In genomic region chr3:35505181-35505580, GRCh38 we compare ENCODE assay signal across 13 cellular contexts.
A peak's percentile ranks its signal among the peaks of the same experiment; 100 is the strongest.
DNase-seq lines count a peak whose midpoint lies in the region; ATAC-seq and TF ChIP-seq lines count a peak whose summit lies in the region.
"Had no signal": no experiment of that assay in that cellular context is flagged by ENCODE, and none has a peak within 500 bp of the region (broad histone marks: within the 10 kb centered on the region; RNA-seq: fewer than 3 reads in every experiment).

No MANE protein-coding gene starts in this region.

- no peak overlapping the region for H3K4me3 Mint-ChIP-seq in type B pancreatic cell
- H3K4me3 Mint-ChIP-seq: activated CD4-positive, alpha-beta memory T cell treated with anti-CD3 and anti-CD28 coated beads for 36 hours had no signal

- peak overlapping the region; percentile 70 for H2BK5ac ChIP-seq in neuronal stem cell (ENCODE audit: low read length)

- no peak overlapping the region for H3K23ac ChIP-seq in neuronal stem cell (ENCODE audit: low read depth, low read length, poor library complexity)

- H3K9me3 ChIP-seq in ectodermal cell (ENCODE audit: control insufficient read depth, low read length) (no peaks in the 10 kb centered on the region), neuronal stem cell (replicated peaks in 1 of 2; ENCODE audit: control insufficient read depth in 2 of 2, insufficient read depth in 1 of 2, low read depth in 1 of 2, low read length in 2 of 2) (no peaks in the 10 kb centered on the region)
- H3K9me3 ChIP-seq: ascending aorta had no signal

- H3K9ac ChIP-seq in neuronal stem cell (ENCODE audit: low read depth, low read length, poor library complexity) = no peak overlapping the region

- H2BK12ac ChIP-seq in neuronal stem cell (ENCODE audit: low read length) = peak overlapping the region; percentile 58

- H3K27ac ChIP-seq in ectodermal cell (ENCODE audit: insufficient read depth, low read depth, low read length, poor library complexity, severe bottlenecking) = peak overlapping the region; percentile 52
- H3K27ac ChIP-seq in neuronal stem cell (replicated peaks; ENCODE audit: low read length) = peak overlapping the region; percentile 84
- H3K27ac ChIP-seq: ascending aorta, dorsolateral prefrontal cortex had no signal

- H3K4ac ChIP-seq in neuronal stem cell (ENCODE audit: low read length) = no peak overlapping the region

- TF ChIP-seq CTCF in type B pancreatic cell (conservative IDR thresholded peaks at IDR 0.05) = no peak

- H3K4me3 ChIP-seq in ectodermal cell (ENCODE audit: insufficient read depth, low read depth, low read length) (no peak overlapping the region), neuronal stem cell (ENCODE audit: low read length in 2 of 2) (no peak overlapping the region)
- H3K4me3 ChIP-seq: ascending aorta, dorsolateral prefrontal cortex had no signal

- no peaks in the 10 kb centered on the region for H3K36me3 Mint-ChIP-seq in type B pancreatic cell
- H3K36me3 Mint-ChIP-seq: activated CD4-positive, alpha-beta memory T cell treated with anti-CD3 and anti-CD28 coated beads for 36 hours had no signal

- H2BK120ac ChIP-seq in neuronal stem cell (ENCODE audit: low read depth, low read length) = peak overlapping the region; percentile 52

- no peak overlapping the region for H4K8ac ChIP-seq in neuronal stem cell (ENCODE audit: low read depth, low read length)

- peak; percentile 88 for DNase-seq in DMS 273 (lab: John Stamatoyannopoulos, UW; ENCODE audit: unreplicated experiment)
- peak; percentile 33 for DNase-seq in NCI-H1436 treated with DMSO at 0.1 percent for 48 hours (lab: John Stamatoyannopoulos, UW)
- peak; percentile 75 for DNase-seq in neuronal stem cell (ENCODE audit: low spot score)
- DNase-seq in type B pancreatic cell (ENCODE audit: extremely low spot score, unreplicated experiment) = no peak
- DNase-seq in foreskin melanocyte = no peak
- no peak for DNase-seq in NCI-H1930 (lab: John Stamatoyannopoulos, UW)
- DNase-seq: activated CD4-positive, alpha-beta memory T cell treated with anti-CD3 and anti-CD28 coated beads for 36 hours; stimulated activated CD4-positive, alpha-beta T cell treated with anti-CD3 and anti-CD28 coated beads, Interleukin-4, amount 100 ng/mL, for 1 hour; T-helper 9 cell had no signal

- ATAC-seq in GM19395 (IDR thresholded peaks at IDR 0.05; ENCODE audit: unreplicated experiment) = no peak

- no peak overlapping the region for H4K91ac ChIP-seq in neuronal stem cell (ENCODE audit: low read depth, low read length, poor library complexity)

- H3K27me3 ChIP-seq in ectodermal cell (ENCODE audit: control insufficient read depth, insufficient read depth, low read length, poor library complexity, severe bottlenecking) (no peaks in the 10 kb centered on the region), neuronal stem cell (ENCODE audit: control insufficient read depth in 3 of 3, insufficient read depth in 3 of 3, low read depth in 1 of 3, low read length in 3 of 3) (no peaks in the 10 kb centered on the region)
- H3K27me3 ChIP-seq: ascending aorta had no signal

- no peaks in the 10 kb centered on the region for H3K36me3 ChIP-seq in ectodermal cell (ENCODE audit: control insufficient read depth, insufficient read depth, low read length)
- no peaks in the 10 kb centered on the region for H3K36me3 ChIP-seq in neuronal stem cell (replicated peaks in 1 of 2; ENCODE audit: control insufficient read depth in 2 of 2, insufficient read depth in 2 of 2, low read length in 2 of 2)
- H3K36me3 ChIP-seq: ascending aorta had no signal

- WGBS in ectodermal cell, 2 experiments = 7 to 8% methylated on average over 7 of the region's 7 CpGs
- no CpG with 5 or more reads among the region's 7 CpGs for WGBS in neuronal stem cell (ENCODE audit: extremely low coverage in 2 of 2, insufficient read length in 2 of 2, insufficient replicate concordance in 1 of 2), 2 donors

- H3K4me1 ChIP-seq in ectodermal cell (ENCODE audit: control insufficient read depth, insufficient read depth, low read length) = peaks cover 4% of the 10 kb centered on the region
- peaks cover 0 to 11% of the 10 kb centered on the region in 2 donors for H3K4me1 ChIP-seq in neuronal stem cell (ENCODE audit: control insufficient read depth in 2 of 2, insufficient read depth in 1 of 2, low read depth in 1 of 2, low read length in 2 of 2)
- H3K4me1 ChIP-seq: ascending aorta had no signal

- H2BK15ac ChIP-seq in neuronal stem cell (ENCODE audit: low read length) = no peak overlapping the region

- H3K27me3 Mint-ChIP-seq in type B pancreatic cell = peaks cover 9% of the 10 kb centered on the region
- H3K27me3 Mint-ChIP-seq: activated CD4-positive, alpha-beta memory T cell treated with anti-CD3 and anti-CD28 coated beads for 36 hours had no signal

- peaks cover 5% of the 10 kb centered on the region for H3K9me3 Mint-ChIP-seq in type B pancreatic cell

- H3K79me1 ChIP-seq in neuronal stem cell (ENCODE audit: low read depth, low read length) = no peaks in the 10 kb centered on the region

- no peak overlapping the region for H2AK5ac ChIP-seq in neuronal stem cell (ENCODE audit: low read depth, low read length)

- H3K18ac ChIP-seq in neuronal stem cell (ENCODE audit: low read length) = peak overlapping the region; percentile 72

- H3K27ac Mint-ChIP-seq in type B pancreatic cell = no peak overlapping the region
- H3K27ac Mint-ChIP-seq: activated CD4-positive, alpha-beta memory T cell treated with anti-CD3 and anti-CD28 coated beads for 36 hours had no signal

- peak overlapping the region; percentile 25 for H3K4me2 ChIP-seq in neuronal stem cell (ENCODE audit: insufficient read depth, low read length, poor library complexity, severe bottlenecking)

- H3K14ac ChIP-seq in neuronal stem cell (ENCODE audit: low read length) = no peak overlapping the region

- H3K4me1 Mint-ChIP-seq in type B pancreatic cell (ENCODE audit: unreplicated experiment) = peaks cover 3% of the 10 kb centered on the region

- H2AFZ ChIP-seq in neuronal stem cell (ENCODE audit: low read length) = peak overlapping the region; percentile 69

Comparison
In these comparisons a context has a peak if more than half of its experiments do, and no peak if none do; other contexts are left out.
1. DNase-seq: peak in DMS 273 (single experiment), NCI-H1436 treated with DMSO at 0.1 percent for 48 hours (single experiment) and neuronal stem cell (single experiment); none in type B pancreatic cell (single experiment), foreskin melanocyte (single experiment) and NCI-H1930 (0 of 2).